In genomic region chr1:111209622-111210021, GRCh38 we compare ENCODE assay signal across 18 cellular contexts. TPM values are rescaled to one million over a fixed set of nuclear protein-coding genes. Genes with fewer than 3 reads are reported as not detected.
DNase-seq lines count a peak whose midpoint lies in the region; ATAC-seq, FAIRE-seq and TF ChIP-seq lines count a peak whose summit lies in the region.
"Had no signal": no experiment of that assay in that cellular context is flagged by ENCODE, and none has a peak within 500 bp of the region (broad histone marks: within the 10 kb centered on the region; RNA-seq: fewer than 3 reads in every experiment).

No MANE protein-coding gene starts in this region.

- H2AFZ ChIP-seq in OCI-LY1 (ENCODE audit: low read length): no peak overlapping the region
- no peak overlapping the region for H2AFZ ChIP-seq in keratinocyte (ENCODE audit: control insufficient read depth, low read length)
- H2AFZ ChIP-seq: GM23248 had no signal

- H4K20me1 ChIP-seq in OCI-LY1 (ENCODE audit: insufficient read depth, low read length): no peaks in the 10 kb centered on the region
- H4K20me1 ChIP-seq in keratinocyte (ENCODE audit: control insufficient read depth, extremely low read depth, insufficient read depth, low read length): no peaks in the 10 kb centered on the region

- H3K4me2 ChIP-seq in OCI-LY1 (ENCODE audit: low read length) (no peak overlapping the region), keratinocyte (ENCODE audit: control insufficient read depth, extremely low read depth, insufficient read depth, low read depth, low read length) (peak overlapping the region; percentile 52)

- CTCF ChIA-PET in activated naive CD4-positive, alpha-beta T cell treated with anti-CD3 and anti-CD28 coated beads for 36 hours (lab: Charles Lee): no interaction called here

- H3K9me3 Mint-ChIP-seq in activated naive CD4-positive, alpha-beta T cell treated with anti-CD3 and anti-CD28 coated beads for 36 hours: no peaks in the 10 kb centered on the region
- H3K9me3 Mint-ChIP-seq: CD14-positive monocyte had no signal

- no peaks in the 10 kb centered on the region for H3K36me3 ChIP-seq in OCI-LY1 (ENCODE audit: insufficient read depth, low read length)
- H3K36me3 ChIP-seq in bronchial epithelial cell (ENCODE audit: control insufficient read depth, insufficient read depth, low read length): no peaks in the 10 kb centered on the region
- no peaks in the 10 kb centered on the region for H3K36me3 ChIP-seq in keratinocyte (ENCODE audit: control insufficient read depth in 2 of 2, extremely low read depth in 1 of 2, insufficient read depth in 2 of 2, low read length in 2 of 2)

- dilution Hi-C loops in keratinocyte (cut with MboI; ENCODE audit: extremely low pct_ligation_motif_present, low sequenced_read_pairs): no loop called here

- H3K36me3 Mint-ChIP-seq in activated naive CD4-positive, alpha-beta T cell treated with anti-CD3 and anti-CD28 coated beads for 36 hours (ENCODE audit: low read depth): no peaks in the 10 kb centered on the region
- H3K36me3 Mint-ChIP-seq: CD8-positive, alpha-beta T cell had no signal

- H3K9me2 ChIP-seq in OCI-LY1 (ENCODE audit: low read depth, low read length): no peaks in the 10 kb centered on the region

- peak overlapping the region; percentile 15 for H3K27ac Mint-ChIP-seq in activated naive CD4-positive, alpha-beta T cell treated with anti-CD3 and anti-CD28 coated beads for 36 hours

- peak overlapping the region; percentile 62 for H3K27ac ChIP-seq in OCI-LY1 (ENCODE audit: low read depth, low read length, poor library complexity, severe bottlenecking)
- peak overlapping the region; percentile 50 for H3K27ac ChIP-seq in keratinocyte (ENCODE audit: control insufficient read depth, insufficient read depth, low read length)
- H3K27ac ChIP-seq: 22Rv1, GM23248 had no signal

- no peak overlapping the region for H3K4me3 Mint-ChIP-seq in activated naive CD4-positive, alpha-beta T cell treated with anti-CD3 and anti-CD28 coated beads for 36 hours
- H3K4me3 Mint-ChIP-seq: CD14-positive monocyte; CD8-positive, alpha-beta T cell had no signal

- ATAC-seq in GM21717 (IDR thresholded peaks at IDR 0.05; ENCODE audit: unreplicated experiment) (no peak), HG03520 (IDR thresholded peaks at IDR 0.05; ENCODE audit: unreplicated experiment) (no peak)
- ATAC-seq: CD8-positive, alpha-beta T cell; GM12878 had no signal

- H3F3A ChIP-seq in OCI-LY1 (ENCODE audit: insufficient read depth, low read length): peaks cover 5% of the 10 kb centered on the region; the same call in 1 of the 2 replicates

- FAIRE-seq in bronchial epithelial cell (lab: Jason Lieb, UNC): no peak
- FAIRE-seq in keratinocyte (lab: Jason Lieb, UNC): peak; percentile 71
- FAIRE-seq: GM12878 had no signal

- no peak for TF ChIP-seq CTCF in OCI-LY1 (IDR thresholded peaks at IDR 0.05; ENCODE audit: low read length)
- TF ChIP-seq CTCF in bronchial epithelial cell (IDR thresholded peaks at IDR 0.05; ENCODE audit: insufficient read depth, low read length, severe bottlenecking): no peak
- TF ChIP-seq CTCF in keratinocyte (optimal IDR thresholded peaks at IDR 0.05 in 1 of 3, IDR thresholded peaks at IDR 0.05 in 1 of 3, conservative IDR thresholded peaks at IDR 0.05 in 1 of 3; ENCODE audit: extremely low read depth in 1 of 3, insufficient read depth in 2 of 3, low read length in 3 of 3): no peak

- no peak for DNase-seq in activated naive CD4-positive, alpha-beta T cell treated with anti-CD3 and anti-CD28 coated beads for 36 hours
- DNase-seq in activated naive CD4-positive, alpha-beta T cell treated with anti-CD3 and anti-CD28 coated beads, Interleukin-2, amount 50 U/mL, for 16 hours: no peak
- DNase-seq in bronchial epithelial cell (ENCODE audit: low read depth) (peak; percentile 95), keratinocyte (ENCODE audit: low read depth, low spot score) (peak; percentile 90), DMS 273 (lab: John Stamatoyannopoulos, UW; ENCODE audit: unreplicated experiment) (no peak)
- DNase-seq: CD8-positive, alpha-beta T cell; COR-L47; GM23248; H7 had no signal

- peaks cover 57% of the 10 kb centered on the region for H3K4me1 Mint-ChIP-seq in activated naive CD4-positive, alpha-beta T cell treated with anti-CD3 and anti-CD28 coated beads for 36 hours (ENCODE audit: low read depth)

- H3K4me1 ChIP-seq in OCI-LY1 (ENCODE audit: insufficient read depth, low read length, severe bottlenecking) (peaks cover 50% of the 10 kb centered on the region), keratinocyte (ENCODE audit: control insufficient read depth, extremely low read depth, insufficient read depth, low read length) (peaks cover 27% of the 10 kb centered on the region)

- no peaks in the 10 kb centered on the region for H3K9me3 ChIP-seq in OCI-LY1 (ENCODE audit: low read length)
- H3K9me3 ChIP-seq in keratinocyte (ENCODE audit: control insufficient read depth, low read depth, low read length): no peaks in the 10 kb centered on the region

- H3K27me3 ChIP-seq in OCI-LY1 (ENCODE audit: insufficient read depth, low read length) (no peaks in the 10 kb centered on the region), bronchial epithelial cell (ENCODE audit: control insufficient read depth, insufficient read depth, low read length) (no peaks in the 10 kb centered on the region), keratinocyte (ENCODE audit: control insufficient read depth, extremely low read depth, insufficient read depth, low read length) (no peaks in the 10 kb centered on the region)

- H3K79me2 ChIP-seq in OCI-LY1 (ENCODE audit: insufficient read depth, low read length): no peaks in the 10 kb centered on the region
- H3K79me2 ChIP-seq in keratinocyte (ENCODE audit: control insufficient read depth, insufficient read depth, low read length): no peaks in the 10 kb centered on the region

- H3K9ac ChIP-seq in OCI-LY1 (ENCODE audit: low read length) (no peak overlapping the region), keratinocyte (ENCODE audit: control insufficient read depth, extremely low read depth, insufficient read depth, low read length) (no peak overlapping the region)
- H3K9ac ChIP-seq: GM23248 had no signal

- no peaks in the 10 kb centered on the region for H3K9me1 ChIP-seq in keratinocyte (ENCODE audit: control insufficient read depth, extremely low read depth, insufficient read depth, low read length)

- H3K27me3 Mint-ChIP-seq in activated naive CD4-positive, alpha-beta T cell treated with anti-CD3 and anti-CD28 coated beads for 36 hours (ENCODE audit: low read depth): no peaks in the 10 kb centered on the region

- H3K4me3 ChIP-seq in OCI-LY1 (ENCODE audit: low read depth, low read length, poor library complexity, severe bottlenecking): no peak overlapping the region
- H3K4me3 ChIP-seq in bronchial epithelial cell (ENCODE audit: low read depth, low read length): no peak overlapping the region
- H3K4me3 ChIP-seq in keratinocyte (ENCODE audit: control insufficient read depth in 2 of 3, extremely low read depth in 1 of 3, insufficient read depth in 2 of 3, low read depth in 1 of 3, low read length in 3 of 3): no peak overlapping the region
- H3K4me3 ChIP-seq: GM12878, GM23248 had no signal

- intact Hi-C loops in activated naive CD4-positive, alpha-beta T cell treated with anti-CD3 and anti-CD28 coated beads for 36 hours (cut with micrococcal nuclease): no loop called here

RNA-seq across cellular contexts. Expression of gene DENND2D, which starts 9.2 kb away (rescaled TPM):
- 100 to 1,000 TPM; 210 to 213 TPM for total RNA-seq in activated naive CD4-positive, alpha-beta T cell treated with anti-CD3 and anti-CD28 coated beads for 36 hours
- total RNA-seq in bronchial epithelial cell: 23.7 and 24.3 TPM in 2 replicates
- polyA plus RNA-seq in keratinocyte: 5.3 to 8.9 TPM (median 7.8 TPM) in 3 replicates
- polyA plus RNA-seq in keratinocyte (2011; ENCODE audit: low read depth): 15.2 TPM
- 6.5 and 10.1 TPM in 2 replicates for polyA plus RNA-seq in keratinocyte (2011; cell fraction: cytosol; rRNA removed)
- polyA plus RNA-seq in keratinocyte (2011; cell fraction: nucleus; rRNA removed): 5.8 and 8.6 TPM in 2 replicates
- polyA plus RNA-seq in keratinocyte (2012; ENCODE audit: low replicate concordance): 4.9 and 20.1 TPM in 2 replicates
- 5.1 to 8.4 TPM (median 7.4 TPM) in 3 replicates for polyA minus RNA-seq in keratinocyte
- 4.2 TPM for polyA minus RNA-seq in keratinocyte (2011; cell fraction: cytosol; rRNA and poly(A)+ RNA removed)
- 2.5 and 4.0 TPM in 2 replicates for polyA minus RNA-seq in keratinocyte (2011; cell fraction: nucleus; rRNA and poly(A)+ RNA removed)
- total RNA-seq: A673, G401, H7 had no signal

RNA-seq across cellular contexts. Expression of gene CHI3L2, which starts 17.9 kb away (rescaled TPM):
- total RNA-seq in activated naive CD4-positive, alpha-beta T cell treated with anti-CD3 and anti-CD28 coated beads for 36 hours: 1 to 10 TPM; 5.3 to 5.5 TPM
- total RNA-seq in bronchial epithelial cell: 0.26 TPM in 1 of 2 replicates, not detected in the other
- polyA plus RNA-seq in keratinocyte: 1.0 to 2.5 TPM (median 2.4 TPM) in 3 replicates
- polyA plus RNA-seq in keratinocyte (2011; ENCODE audit: low read depth): 1.1 TPM
- 2.7 and 3.9 TPM in 2 replicates for polyA plus RNA-seq in keratinocyte (2011; cell fraction: cytosol; rRNA removed)
- polyA plus RNA-seq in keratinocyte (2011; cell fraction: nucleus; rRNA removed): 2.4 and 2.7 TPM in 2 replicates
- 1.2 and 3.2 TPM in 2 replicates for polyA plus RNA-seq in keratinocyte (2012; ENCODE audit: low replicate concordance)
- 0.89 to 1.1 TPM in 2 of 3 replicates, not detected in the other for polyA minus RNA-seq in keratinocyte
- polyA minus RNA-seq in keratinocyte (2011; cell fraction: cytosol; rRNA and poly(A)+ RNA removed): not detected
- polyA minus RNA-seq in keratinocyte (2011; cell fraction: nucleus; rRNA and poly(A)+ RNA removed): 0.63 and 2.6 TPM in 2 replicates
- total RNA-seq: A673, G401, GM23248, H7, HT-29 had no signal

Comparison
In these comparisons a context has a peak if more than half of its experiments do, and no peak if none do; other contexts are left out.
1. DNase-seq: peak in bronchial epithelial cell (single experiment) and keratinocyte (single experiment); none in activated naive CD4-positive, alpha-beta T cell treated with anti-CD3 and anti-CD28 coated beads for 36 hours (single experiment), activated naive CD4-positive, alpha-beta T cell treated with anti-CD3 and anti-CD28 coated beads, Interleukin-2, amount 50 U/mL, for 16 hours (single experiment) and DMS 273 (single experiment).